Comparison of ENCODE assay signal across 23 cellular contexts in genomic region chr18:12929477-12930083, GRCh38. TPM values are rescaled to one million over a fixed set of nuclear protein-coding genes. Genes with fewer than 3 reads are reported as not detected.
DNase-seq lines count a peak whose midpoint lies in the region; ATAC-seq, FAIRE-seq and TF ChIP-seq lines count a peak whose summit lies in the region.
"Had no signal": no experiment of that assay in that cellular context is flagged by ENCODE, and none has a peak within 500 bp of the region (broad histone marks: within the 10 kb centered on the region; RNA-seq: fewer than 3 reads in every experiment).

No MANE protein-coding gene starts in this region.

- no peaks in the 10 kb centered on the region for H3K36me3 ChIP-seq in CD8-positive, alpha-beta T cell (ENCODE audit: insufficient read depth, low read length)
- H3K36me3 ChIP-seq in small intestine (ENCODE audit: control insufficient read depth in 2 of 2, insufficient read depth in 2 of 2, low read length in 2 of 2) (no peaks in the 10 kb centered on the region), SK-N-SH (replicated peaks in 1 of 2; ENCODE audit: control insufficient read depth in 1 of 2, insufficient read depth in 2 of 2, low read length in 1 of 2) (no peaks in the 10 kb centered on the region)
- H3K36me3 ChIP-seq: Peyer's patch had no signal

- POLR2A ChIA-PET in CD8-positive, alpha-beta T cell (lab: Charles Lee), result interaction anchor here (1.4 kb wide), 1 partner anchor 46 kb away, joined by 5 read pairs; the partner anchor contains the start of gene PTPN2
- POLR2A ChIA-PET in SK-N-SH (lab: Yijun Ruan, JAX), result no interaction called here

- H3K27ac ChIP-seq in CD8-positive, alpha-beta T cell (ENCODE audit: low read depth, low read length), result no peak overlapping the region
- no peak overlapping the region for H3K27ac ChIP-seq in small intestine (ENCODE audit: low read depth in 1 of 2, low read length in 1 of 2)
- H3K27ac ChIP-seq in SK-N-SH (ENCODE audit: low read depth in 2 of 2, low read length in 1 of 2), result no peak overlapping the region
- H3K27ac ChIP-seq: KMS-11, Peyer's patch had no signal

- H3K27me3 ChIP-seq in CD8-positive, alpha-beta T cell (ENCODE audit: insufficient read depth, low read length), result no peaks in the 10 kb centered on the region
- no peaks in the 10 kb centered on the region for H3K27me3 ChIP-seq in small intestine (ENCODE audit: control insufficient read depth in 2 of 2, insufficient read depth in 2 of 2, low read length in 2 of 2)
- H3K27me3 ChIP-seq in SK-N-SH (ENCODE audit: insufficient read depth), result no peaks in the 10 kb centered on the region
- H3K27me3 ChIP-seq: Peyer's patch had no signal

- CTCF ChIA-PET in CD8-positive, alpha-beta T cell (lab: Charles Lee), result interaction anchor here (1.0 to 2.7 kb wide), 4 partner anchors 36 to 538 kb away, joined by 3 to 11 read pairs (median 4); no protein-coding TSS in a partner anchor
- CTCF ChIA-PET in SK-N-SH (lab: Yijun Ruan, JAX), result interaction anchor here (1.3 kb wide), 1 partner anchor 36 kb away, joined by 4 read pairs; no protein-coding TSS in a partner anchor

- no peaks in the 10 kb centered on the region for H3K9me3 Mint-ChIP-seq in CD8-positive, alpha-beta T cell
- H3K9me3 Mint-ChIP-seq in central memory CD8-positive, alpha-beta T cell, result no peaks in the 10 kb centered on the region

- intact Hi-C loops in CD8-positive, alpha-beta T cell (cut with DNase I, micrococcal nuclease), result loop anchor here in 1 of 2 experiments (5.0 kb wide), 1 partner anchor 37 kb away; no protein-coding TSS in a partner anchor
- intact Hi-C loops in left colon (cut with DNase I, micrococcal nuclease), result loop anchor here (5.0 to 10.0 kb wide), 2 partner anchors 195 to 202 kb away; no protein-coding TSS in a partner anchor

- peak in 2 of 7 experiments; percentile 11 to 33 for DNase-seq in CD8-positive, alpha-beta T cell
- no peak for DNase-seq in central memory CD8-positive, alpha-beta T cell (ENCODE audit: low spot score in 2 of 2)
- no peak for DNase-seq in left colon
- peak; percentile 30 for DNase-seq in small intestine
- DNase-seq in SK-N-SH, result no peak
- no peak for DNase-seq in DMS114 treated with DMSO at 0.1 percent for 48 hours (lab: John Stamatoyannopoulos, UW; ENCODE audit: unreplicated experiment)
- no peak for DNase-seq in DMS153 treated with DMSO at 0.1 percent for 48 hours (lab: John Stamatoyannopoulos, UW; ENCODE audit: unreplicated experiment)
- DNase-seq: 8988T; C1 segment of cervical spinal cord; DMS79 treated with DMSO at 0.1 percent for 48 hours; GOT3; HCEC 1CT; NCI-H1105; NCI-H146; NCI-H2029; NCI-H226; NCI-H510A treated with DMSO at 0.1 percent for 48 hours; NCI-H748 treated with DMSO at 0.1 percent for 48 hours; NK-92 treated with Interleukin-12 subunit alpha and Interleukin-12 subunit beta, amount 100 ng/mL, for 24 hours; Peyer's patch had no signal

- no peak for FAIRE-seq in small intestine (lab: Jason Lieb, UNC)
- FAIRE-seq: D721Med, HTR-8/SVneo had no signal

- no peaks in the 10 kb centered on the region for H3K4me1 ChIP-seq in CD8-positive, alpha-beta T cell (ENCODE audit: insufficient read depth, low read length)
- H3K4me1 ChIP-seq in small intestine (ENCODE audit: control insufficient read depth in 2 of 2, insufficient read depth in 1 of 2, low read depth in 1 of 2, low read length in 1 of 2), result no peaks in the 10 kb centered on the region
- peaks cover 0 to 2% of the 10 kb centered on the region in 2 experiments; a peak in 1 of 4 replicates for H3K4me1 ChIP-seq in SK-N-SH (ENCODE audit: control insufficient read depth in 1 of 2, insufficient read depth in 2 of 2, low read depth in 1 of 2, low read length in 1 of 2)
- H3K4me1 ChIP-seq: Peyer's patch had no signal

- TF ChIP-seq RAD21 in SK-N-SH (IDR thresholded peaks at IDR 0.05; ENCODE audit: low read length), result no peak

- no peak overlapping the region for H3K4me2 ChIP-seq in SK-N-SH
- H3K4me2 ChIP-seq: KMS-11 had no signal

- H3K27me3 Mint-ChIP-seq in CD8-positive, alpha-beta T cell (ENCODE audit: low read depth), result peaks cover 3% of the 10 kb centered on the region
- no peaks in the 10 kb centered on the region for H3K27me3 Mint-ChIP-seq in central memory CD8-positive, alpha-beta T cell

- no peak for TF ChIP-seq EP300 in SK-N-SH (IDR thresholded peaks at IDR 0.05; ENCODE audit: borderline replicate concordance in 1 of 2, low read depth in 1 of 2, low read length in 1 of 2)

- no peaks in the 10 kb centered on the region for H3K36me3 Mint-ChIP-seq in CD8-positive, alpha-beta T cell
- no peaks in the 10 kb centered on the region for H3K36me3 Mint-ChIP-seq in central memory CD8-positive, alpha-beta T cell (ENCODE audit: insufficient read depth)

- H3K9ac ChIP-seq in SK-N-SH, result no peak overlapping the region
- H3K9ac ChIP-seq: KMS-11 had no signal

- TF ChIP-seq CTCF in CD8-positive, alpha-beta T cell (IDR thresholded peaks at IDR 0.05), result no peak
- no peak for TF ChIP-seq CTCF in SK-N-SH (IDR thresholded peaks at IDR 0.05)

- no peak overlapping the region for H3K4me3 Mint-ChIP-seq in CD8-positive, alpha-beta T cell
- peak overlapping the region; percentile 28 for H3K4me3 Mint-ChIP-seq in central memory CD8-positive, alpha-beta T cell

- peak; percentile 52 for ATAC-seq in CD8-positive, alpha-beta T cell
- ATAC-seq in central memory CD8-positive, alpha-beta T cell (replicated peaks; ENCODE audit: extremely low read depth, poor library complexity, severe bottlenecking), result peak; percentile 87
- ATAC-seq in left colon, result peak; percentile 95

- H3K9me2 ChIP-seq in SK-N-SH, result no peaks in the 10 kb centered on the region

- H3K79me2 ChIP-seq in SK-N-SH (ENCODE audit: insufficient read depth), result no peaks in the 10 kb centered on the region

- H3K9me3 ChIP-seq in CD8-positive, alpha-beta T cell (ENCODE audit: low read length), result no peaks in the 10 kb centered on the region
- H3K9me3 ChIP-seq in small intestine (ENCODE audit: control insufficient read depth, low read depth) (no peaks in the 10 kb centered on the region), SK-N-SH (no peaks in the 10 kb centered on the region)
- H3K9me3 ChIP-seq: Peyer's patch had no signal

- H3F3A ChIP-seq in SK-N-SH (replicated peaks; ENCODE audit: insufficient read depth), result no peaks in the 10 kb centered on the region

- 24 to 57% (median 35%) methylated on average over 5 of the region's 5 CpGs for WGBS in small intestine, 3 donors
- WGBS in SK-N-SH (ENCODE audit: low lambda C conversion rate), result 75% methylated on average over 5 of the region's 5 CpGs

- H3K4me1 Mint-ChIP-seq in CD8-positive, alpha-beta T cell (ENCODE audit: low read depth), result peaks cover 15% of the 10 kb centered on the region
- peaks cover 21% of the 10 kb centered on the region for H3K4me1 Mint-ChIP-seq in central memory CD8-positive, alpha-beta T cell

- H3K4me3 ChIP-seq in CD8-positive, alpha-beta T cell (ENCODE audit: low read depth, low read length), result no peak overlapping the region
- no peak overlapping the region for H3K4me3 ChIP-seq in small intestine (ENCODE audit: low read depth in 1 of 2, low read length in 2 of 2)
- no peak overlapping the region for H3K4me3 ChIP-seq in SK-N-SH (ENCODE audit: low read depth in 2 of 2, low read length in 1 of 2)
- H3K4me3 ChIP-seq: Peyer's patch had no signal

- H3K27ac Mint-ChIP-seq in CD8-positive, alpha-beta T cell, result peak overlapping the region; percentile 3
- peak overlapping the region; percentile 87 for H3K27ac Mint-ChIP-seq in central memory CD8-positive, alpha-beta T cell (ENCODE audit: low read depth)

- H4K20me1 ChIP-seq in SK-N-SH (ENCODE audit: insufficient read depth), result no peaks in the 10 kb centered on the region

- no peak overlapping the region for H2AFZ ChIP-seq in SK-N-SH (ENCODE audit: low read depth)

TF ChIP-seq in SK-N-SH, 30 proteins besides CTCF, POLR2A, EP300 and RAD21 (continues in another document):
- TF ChIP-seq RXRA (IDR thresholded peaks at IDR 0.05; ENCODE audit: borderline replicate concordance, low read depth) (no peak), FOXJ3 (CRISPR knock-in tag; IDR thresholded peaks at IDR 0.05) (no peak), PBX3 (IDR thresholded peaks at IDR 0.05) (no peak), MXI1 (IDR thresholded peaks at IDR 0.05; ENCODE audit: low read depth, low read length) (no peak), FOSL2 (IDR thresholded peaks at IDR 0.05; ENCODE audit: borderline replicate concordance, low read depth) (no peak), POLR2AphosphoS5 (IDR thresholded peaks at IDR 0.05; ENCODE audit: low read depth, low read length) (no peak), CHD2 (IDR thresholded peaks at IDR 0.05; ENCODE audit: low read length, partially characterized antibody) (no peak)

RNA-seq across cellular contexts. Expression of gene SEH1L, which starts 18.2 kb away (rescaled TPM):
- total RNA-seq in CD8-positive, alpha-beta T cell, result 10 to 100 TPM; 23.9 to 27.6 TPM
- total RNA-seq in left colon, result 10 to 100 TPM; 31.3 to 44.1 TPM
- polyA plus RNA-seq in small intestine (10 to 100 TPM; 15.2 to 19.8 (median 16.2) TPM), SK-N-SH (2012; rRNA removed) (29.8 and 30.4 TPM in 2 replicates)
- 30.0 and 35.7 TPM in 2 replicates for polyA plus RNA-seq in SK-N-SH (2012; cell fraction: cytosol; rRNA removed)
- 24.5 and 29.4 TPM in 2 replicates for polyA plus RNA-seq in SK-N-SH (2012; cell fraction: nucleus; rRNA removed)

RNA-seq across cellular contexts. Expression of gene PTPN2, which starts 45.5 kb away (rescaled TPM):
- 10 to 100 TPM; 61.7 to 62.8 TPM for total RNA-seq in CD8-positive, alpha-beta T cell
- total RNA-seq in left colon, result 10 to 100 TPM; 34.0 to 35.4 TPM
- 10 to 100 TPM; 25.7 to 32.0 (median 30.3) TPM for polyA plus RNA-seq in small intestine
- 11.2 and 13.0 TPM in 2 replicates for polyA plus RNA-seq in SK-N-SH (2012; rRNA removed)
- polyA plus RNA-seq in SK-N-SH (2012; cell fraction: cytosol; rRNA removed), result 15.5 and 17.9 TPM in 2 replicates
- polyA plus RNA-seq in SK-N-SH (2012; cell fraction: nucleus; rRNA removed), result 15.9 and 26.6 TPM in 2 replicates
